1 cellular context compared by ENCODE assay signal in genomic region chr5:136053336-136054121, GRCh38.
TF ChIP-seq lines count a peak whose summit lies in the region.

No MANE protein-coding gene starts in this region.

TF ChIP-seq in HepG2, 621 proteins besides CTCF, POLR2A, EP300 and RAD21 (continued from another document and continues in another):
- TF ChIP-seq, protein P1, sequence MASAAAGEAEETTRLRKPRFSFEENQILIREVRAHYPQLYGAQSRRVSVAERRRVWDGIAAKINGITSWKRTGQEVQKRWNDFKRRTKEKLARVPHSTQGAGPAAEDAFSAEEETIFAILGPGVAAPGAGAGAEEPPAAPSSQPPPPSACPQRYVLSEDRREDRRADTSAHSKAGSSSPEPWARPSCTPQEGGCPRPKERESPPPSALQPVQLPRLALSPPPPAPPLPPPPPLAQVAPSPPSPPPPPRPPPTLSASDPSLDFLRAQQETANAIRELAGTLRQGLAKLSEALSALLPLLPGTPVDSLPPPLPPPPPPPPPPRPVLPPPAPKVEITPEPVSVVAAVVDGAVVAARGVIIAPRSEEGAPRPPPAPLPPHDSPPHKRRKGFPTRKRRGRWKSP (CRISPR knock-in tag; IDR thresholded peaks at IDR 0.05), result peak; percentile 92
- no peak for TF ChIP-seq MXD3 (CRISPR knock-in tag; IDR thresholded peaks at IDR 0.05)
- TF ChIP-seq ATF2 (CRISPR knock-in tag; IDR thresholded peaks at IDR 0.05), result peak; percentile 99
- TF ChIP-seq IRX3 (CRISPR knock-in tag; IDR thresholded peaks at IDR 0.05; ENCODE audit: borderline replicate concordance, low read depth), result no peak
- TF ChIP-seq TBL1XR1 (IDR thresholded peaks at IDR 0.05; ENCODE audit: borderline replicate concordance, low read length, partially characterized antibody), result peak; percentile 95
- no peak for TF ChIP-seq CREBL2 (CRISPR knock-in tag; IDR thresholded peaks at IDR 0.05; ENCODE audit: borderline replicate concordance)
- peak; percentile 59 for TF ChIP-seq MYC (CRISPR knock-in tag; IDR thresholded peaks at IDR 0.05; ENCODE audit: borderline replicate concordance)
- TF ChIP-seq SAFB2 (CRISPR knock-in tag; IDR thresholded peaks at IDR 0.05; ENCODE audit: borderline replicate concordance, low read depth), result peak; percentile 41; the same call in 1 of the 2 replicates
- TF ChIP-seq ZBTB7B (CRISPR knock-in tag; IDR thresholded peaks at IDR 0.05), result peak; percentile 84; the same call in 1 of the 2 replicates
- no peak for TF ChIP-seq RCOR2 (CRISPR knock-in tag; IDR thresholded peaks at IDR 0.05)
- no peak for TF ChIP-seq PLSCR1 (CRISPR knock-in tag; IDR thresholded peaks at IDR 0.05; ENCODE audit: borderline replicate concordance)
- no peak for TF ChIP-seq ZNF142 (CRISPR knock-in tag; IDR thresholded peaks at IDR 0.05)
- TF ChIP-seq, protein P2, sequence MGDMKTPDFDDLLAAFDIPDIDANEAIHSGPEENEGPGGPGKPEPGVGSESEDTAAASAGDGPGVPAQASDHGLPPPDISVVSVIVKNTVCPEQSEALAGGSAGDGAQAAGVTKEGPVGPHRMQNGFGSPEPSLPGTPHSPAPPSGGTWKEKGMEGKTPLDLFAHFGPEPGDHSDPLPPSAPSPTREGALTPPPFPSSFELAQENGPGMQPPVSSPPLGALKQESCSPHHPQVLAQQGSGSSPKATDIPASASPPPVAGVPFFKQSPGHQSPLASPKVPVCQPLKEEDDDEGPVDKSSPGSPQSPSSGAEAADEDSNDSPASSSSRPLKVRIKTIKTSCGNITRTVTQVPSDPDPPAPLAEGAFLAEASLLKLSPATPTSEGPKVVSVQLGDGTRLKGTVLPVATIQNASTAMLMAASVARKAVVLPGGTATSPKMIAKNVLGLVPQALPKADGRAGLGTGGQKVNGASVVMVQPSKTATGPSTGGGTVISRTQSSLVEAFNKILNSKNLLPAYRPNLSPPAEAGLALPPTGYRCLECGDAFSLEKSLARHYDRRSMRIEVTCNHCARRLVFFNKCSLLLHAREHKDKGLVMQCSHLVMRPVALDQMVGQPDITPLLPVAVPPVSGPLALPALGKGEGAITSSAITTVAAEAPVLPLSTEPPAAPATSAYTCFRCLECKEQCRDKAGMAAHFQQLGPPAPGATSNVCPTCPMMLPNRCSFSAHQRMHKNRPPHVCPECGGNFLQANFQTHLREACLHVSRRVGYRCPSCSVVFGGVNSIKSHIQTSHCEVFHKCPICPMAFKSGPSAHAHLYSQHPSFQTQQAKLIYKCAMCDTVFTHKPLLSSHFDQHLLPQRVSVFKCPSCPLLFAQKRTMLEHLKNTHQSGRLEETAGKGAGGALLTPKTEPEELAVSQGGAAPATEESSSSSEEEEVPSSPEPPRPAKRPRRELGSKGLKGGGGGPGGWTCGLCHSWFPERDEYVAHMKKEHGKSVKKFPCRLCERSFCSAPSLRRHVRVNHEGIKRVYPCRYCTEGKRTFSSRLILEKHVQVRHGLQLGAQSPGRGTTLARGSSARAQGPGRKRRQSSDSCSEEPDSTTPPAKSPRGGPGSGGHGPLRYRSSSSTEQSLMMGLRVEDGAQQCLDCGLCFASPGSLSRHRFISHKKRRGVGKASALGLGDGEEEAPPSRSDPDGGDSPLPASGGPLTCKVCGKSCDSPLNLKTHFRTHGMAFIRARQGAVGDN (CRISPR knock-in tag; IDR thresholded peaks at IDR 0.05), result peak; percentile 79
- TF ChIP-seq ZFP36L2 (CRISPR knock-in tag; IDR thresholded peaks at IDR 0.05), result no peak
- peak; percentile 28; the same call in 1 of the 2 replicates for TF ChIP-seq SMC3 (IDR thresholded peaks at IDR 0.05; ENCODE audit: low read length)
- TF ChIP-seq AGO1 (IDR thresholded peaks at IDR 0.05; ENCODE audit: low read depth, low read length, poor library complexity, severe bottlenecking), result no peak
- peak in 1 of 2 experiments; percentile 84; a peak in 2 of 4 replicates for TF ChIP-seq KLF16 (CRISPR knock-in tag; IDR thresholded peaks at IDR 0.05)
- peak; percentile 94 for TF ChIP-seq NFKBIZ (CRISPR knock-in tag; IDR thresholded peaks at IDR 0.05)
- TF ChIP-seq REST (IDR thresholded peaks at IDR 0.05; ENCODE audit: borderline replicate concordance in 1 of 2, low read depth in 1 of 2, low read length in 2 of 2), result peak in 1 of 2 experiments; percentile 74; a peak in 1 of 4 replicates
- TF ChIP-seq, protein P3, sequence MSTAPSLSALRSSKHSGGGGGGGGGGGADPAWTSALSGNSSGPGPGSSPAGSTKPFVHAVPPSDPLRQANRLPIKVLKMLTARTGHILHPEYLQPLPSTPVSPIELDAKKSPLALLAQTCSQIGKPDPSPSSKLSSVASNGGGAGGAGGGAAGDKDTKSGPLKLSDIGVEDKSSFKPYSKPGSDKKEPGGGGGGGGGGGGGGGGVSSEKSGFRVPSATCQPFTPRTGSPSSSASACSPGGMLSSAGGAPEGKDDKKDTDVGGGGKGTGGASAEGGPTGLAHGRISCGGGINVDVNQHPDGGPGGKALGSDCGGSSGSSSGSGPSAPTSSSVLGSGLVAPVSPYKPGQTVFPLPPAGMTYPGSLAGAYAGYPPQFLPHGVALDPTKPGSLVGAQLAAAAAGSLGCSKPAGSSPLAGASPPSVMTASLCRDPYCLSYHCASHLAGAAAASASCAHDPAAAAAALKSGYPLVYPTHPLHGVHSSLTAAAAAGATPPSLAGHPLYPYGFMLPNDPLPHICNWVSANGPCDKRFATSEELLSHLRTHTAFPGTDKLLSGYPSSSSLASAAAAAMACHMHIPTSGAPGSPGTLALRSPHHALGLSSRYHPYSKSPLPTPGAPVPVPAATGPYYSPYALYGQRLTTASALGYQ (CRISPR knock-in tag; IDR thresholded peaks at IDR 0.05), result peak; percentile 94
- no peak for TF ChIP-seq THAP8 (CRISPR knock-in tag; IDR thresholded peaks at IDR 0.05; ENCODE audit: borderline replicate concordance)
- peak; percentile 79; the same call in 1 of the 2 replicates for TF ChIP-seq SSRP1 (CRISPR knock-in tag; IDR thresholded peaks at IDR 0.05)
- no peak; the same call in 1 of the 2 replicates for TF ChIP-seq ZNF230 (CRISPR knock-in tag; IDR thresholded peaks at IDR 0.05)
- no peak for TF ChIP-seq NFE2L1 (CRISPR knock-in tag; IDR thresholded peaks at IDR 0.05; ENCODE audit: borderline replicate concordance)
- no peak for TF ChIP-seq PAX8 (CRISPR knock-in tag; IDR thresholded peaks at IDR 0.05; ENCODE audit: borderline replicate concordance)
- 0 out of 2 replicates have a peak, but pooled peaks have one; percentile 45 for TF ChIP-seq ZNF703 (CRISPR knock-in tag; IDR thresholded peaks at IDR 0.05; ENCODE audit: borderline replicate concordance)
- TF ChIP-seq SMAD1 (CRISPR knock-in tag; IDR thresholded peaks at IDR 0.05; ENCODE audit: borderline replicate concordance, low read depth), result no peak; the same call in 1 of the 2 replicates
- TF ChIP-seq GATAD1 (CRISPR knock-in tag; IDR thresholded peaks at IDR 0.05), result peak; percentile 74; the same call in 1 of the 2 replicates
- no peak for TF ChIP-seq NFATC3 (CRISPR knock-in tag; IDR thresholded peaks at IDR 0.05)
- TF ChIP-seq HNRNPH1 (optimal IDR thresholded peaks at IDR 0.05; ENCODE audit: low read depth, low read length), result no peak
- 0 out of 2 replicates have a peak, but pooled peaks have one; percentile 57 for TF ChIP-seq ZNF124 (CRISPR knock-in tag; IDR thresholded peaks at IDR 0.05)
- TF ChIP-seq TP53 (CRISPR knock-in tag; conservative IDR thresholded peaks at IDR 0.05), result 0 out of 2 replicates have a peak, but pooled peaks have one; percentile 30
- TF ChIP-seq, protein P4, sequence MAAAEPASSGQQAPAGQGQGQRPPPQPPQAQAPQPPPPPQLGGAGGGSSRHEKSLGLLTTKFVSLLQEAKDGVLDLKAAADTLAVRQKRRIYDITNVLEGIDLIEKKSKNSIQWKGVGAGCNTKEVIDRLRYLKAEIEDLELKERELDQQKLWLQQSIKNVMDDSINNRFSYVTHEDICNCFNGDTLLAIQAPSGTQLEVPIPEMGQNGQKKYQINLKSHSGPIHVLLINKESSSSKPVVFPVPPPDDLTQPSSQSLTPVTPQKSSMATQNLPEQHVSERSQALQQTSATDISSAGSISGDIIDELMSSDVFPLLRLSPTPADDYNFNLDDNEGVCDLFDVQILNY (CRISPR knock-in tag; conservative IDR thresholded peaks at IDR 0.05), result no peak
- peak; percentile 92 for TF ChIP-seq NFIC (IDR thresholded peaks at IDR 0.05; ENCODE audit: low read length)
